ENCODE assay signal across 14 cellular contexts in the genomic region with DNA sequence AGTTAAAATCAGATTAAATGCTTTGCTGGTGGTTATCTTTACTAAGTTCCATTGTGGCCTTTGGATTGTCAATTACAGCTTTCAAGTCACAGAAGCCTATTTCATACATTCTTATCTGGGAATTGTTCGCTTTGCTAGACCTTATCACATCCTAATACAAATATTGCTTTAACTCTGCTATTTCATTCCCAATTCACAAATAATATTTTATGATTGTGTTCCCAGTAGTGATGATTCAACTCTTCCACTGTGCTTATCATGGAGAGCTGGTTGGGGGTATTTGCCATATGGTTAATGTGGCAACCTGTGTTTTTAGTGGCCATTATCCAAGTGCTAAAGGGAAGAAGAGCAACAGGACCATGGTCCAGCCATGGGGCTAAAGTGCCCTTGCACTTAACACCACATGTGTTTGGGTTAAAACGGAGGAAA.
DNase-seq lines count a peak whose midpoint lies in the region; ATAC-seq and TF ChIP-seq lines count a peak whose summit lies in the region.
"Had no signal": no experiment of that assay in that cellular context is flagged by ENCODE, and none has a peak within 500 bp of the region (broad histone marks: within the 10 kb centered on the region; RNA-seq: fewer than 3 reads in every experiment).

No MANE protein-coding gene starts in this region.

- H3K4me1 ChIP-seq in right cardiac atrium (ENCODE audit: control insufficient read depth, insufficient read depth, low read length) = no peaks in the 10 kb centered on the region
- H3K4me1 ChIP-seq in right atrium auricular region = no peaks in the 10 kb centered on the region

- ATAC-seq in right cardiac atrium = peak in 1 of 2 donors; percentile 46
- ATAC-seq: HCT116 had no signal

- no peaks in the 10 kb centered on the region for H3K36me3 Mint-ChIP-seq in type B pancreatic cell
- H3K36me3 Mint-ChIP-seq: CD14-positive monocyte had no signal

- H3K27me3 Mint-ChIP-seq in type B pancreatic cell = peaks cover 45% of the 10 kb centered on the region

- H3K9me3 Mint-ChIP-seq in type B pancreatic cell = no peaks in the 10 kb centered on the region
- H3K9me3 Mint-ChIP-seq: CD14-positive monocyte had no signal

- no peaks in the 10 kb centered on the region for H3K36me3 ChIP-seq in right atrium auricular region

- peaks cover 8% of the 10 kb centered on the region for H3K4me1 Mint-ChIP-seq in type B pancreatic cell (ENCODE audit: unreplicated experiment)
- H3K4me1 Mint-ChIP-seq: CD14-positive monocyte had no signal

- H3K4me3 ChIP-seq in right cardiac atrium (ENCODE audit: low read length) (no peak overlapping the region), right atrium auricular region (no peak overlapping the region), fibroblast of villous mesenchyme (ENCODE audit: low read depth, low read length) (no peak overlapping the region)
- H3K4me3 ChIP-seq: GM23248 had no signal

- TF ChIP-seq CTCF in right atrium auricular region (IDR thresholded peaks at IDR 0.05) = no peak
- TF ChIP-seq CTCF in VCaP (conservative IDR thresholded peaks at IDR 0.05) = no peak
- TF ChIP-seq CTCF in fibroblast of villous mesenchyme (IDR thresholded peaks at IDR 0.05; ENCODE audit: insufficient read depth, low read depth, low read length) = no peak
- TF ChIP-seq CTCF in type B pancreatic cell (conservative IDR thresholded peaks at IDR 0.05) = no peak

- peak overlapping the region; percentile 6 for H3K4me3 Mint-ChIP-seq in type B pancreatic cell
- H3K4me3 Mint-ChIP-seq: CD14-positive monocyte had no signal

- DNase-seq in right cardiac atrium = no peak
- no peak for DNase-seq in right atrium auricular region (ENCODE audit: low spot score)
- peak; percentile 19 for DNase-seq in fibroblast of villous mesenchyme (ENCODE audit: low read depth)
- no peak for DNase-seq in type B pancreatic cell (ENCODE audit: extremely low spot score, unreplicated experiment)
- no peak for DNase-seq in D341Med (ENCODE audit: low spot score)
- DNase-seq in C1 segment of cervical spinal cord (lab: John Stamatoyannopoulos, UW) = no peak
- no peak for DNase-seq in NCI-H2029 treated with DMSO at 0.1 percent for 48 hours (lab: John Stamatoyannopoulos, UW)
- DNase-seq: GM23248, NCI-H187 treated with DMSO at 0.1 percent for 48 hours, NCI-H526 treated with DMSO at 0.1 percent for 48 hours, SHP77 treated with DMSO at 0.1 percent for 48 hours had no signal

- H3K27me3 ChIP-seq in right cardiac atrium (ENCODE audit: control insufficient read depth, insufficient read depth) (no peaks in the 10 kb centered on the region), right atrium auricular region (no peaks in the 10 kb centered on the region)

- WGBS in right cardiac atrium = 42% methylated on average over 2 of the region's 2 CpGs

- intact Hi-C loops in right cardiac atrium (cut with DNase I) = loop anchor here in 2 of 4 donors (5.0 to 10.0 kb wide), 2 partner anchors 129 to 332 kb away; no protein-coding TSS in a partner anchor

- H3K9me3 ChIP-seq in right cardiac atrium (ENCODE audit: control insufficient read depth, low read length) (no peaks in the 10 kb centered on the region), right atrium auricular region (no peaks in the 10 kb centered on the region)

- H3K27ac Mint-ChIP-seq in type B pancreatic cell = peak overlapping the region; percentile 57
- H3K27ac Mint-ChIP-seq: CD14-positive monocyte had no signal

- H3K27ac ChIP-seq in right cardiac atrium (ENCODE audit: low read length) (peak overlapping the region; percentile 7), right atrium auricular region (peak overlapping the region in 1 of 2 donors; percentile 72), VCaP (peak overlapping the region; percentile 74)
- H3K27ac ChIP-seq: GM23248 had no signal
